In genomic region chr16:66934138-66934838, GRCh38 we compare ENCODE assay signal across 1 cellular context.
TF ChIP-seq lines count a peak whose summit lies in the region.

TSS of gene CIAO2B (minus strand) at chr16:66934402. CDS start at chr16:66934364, 38 bp downstream.

TF ChIP-seq in HepG2, 621 proteins besides CTCF, POLR2A, EP300 and RAD21 (continued from another document and continues in another):
- TF ChIP-seq AFF4 (CRISPR knock-in tag; IDR thresholded peaks at IDR 0.05) (peak; percentile 83; the same call in 1 of the 2 replicates), HMGXB3 (CRISPR knock-in tag; IDR thresholded peaks at IDR 0.05; ENCODE audit: borderline replicate concordance) (peak; percentile 82; the same call in 1 of the 2 replicates), SCMH1 (CRISPR knock-in tag; IDR thresholded peaks at IDR 0.05; ENCODE audit: borderline replicate concordance) (no peak), EHMT2 (IDR thresholded peaks at IDR 0.05; ENCODE audit: borderline replicate concordance, low read depth, low read length) (no peak), POLR2G (IDR thresholded peaks at IDR 0.05; ENCODE audit: low read depth, low read length) (peak; percentile 97), ZNF562 (CRISPR knock-in tag; IDR thresholded peaks at IDR 0.05; ENCODE audit: borderline replicate concordance) (no peak), SALL1 (CRISPR knock-in tag; IDR thresholded peaks at IDR 0.05) (peak; percentile 93), ZBTB37 (CRISPR knock-in tag; IDR thresholded peaks at IDR 0.05) (no peak), FOXP4 (CRISPR knock-in tag; IDR thresholded peaks at IDR 0.05) (peak; percentile 66), ZNF513 (CRISPR knock-in tag; conservative IDR thresholded peaks at IDR 0.05) (no peak), KLF11 (CRISPR knock-in tag; IDR thresholded peaks at IDR 0.05) (no peak), PHF20 (CRISPR knock-in tag; IDR thresholded peaks at IDR 0.05) (peak; percentile 97), ZNF468 (CRISPR knock-in tag; IDR thresholded peaks at IDR 0.05) (no peak), ZSCAN20 (CRISPR knock-in tag; IDR thresholded peaks at IDR 0.05; ENCODE audit: borderline replicate concordance) (peak; percentile 72; the same call in 1 of the 2 replicates), ZNF282 (IDR thresholded peaks at IDR 0.05; ENCODE audit: partially characterized antibody) (no peak), USF2 (IDR thresholded peaks at IDR 0.05; ENCODE audit: low read depth, low read length) (no peak), USF2 (CRISPR knock-in tag; IDR thresholded peaks at IDR 0.05; ENCODE audit: borderline replicate concordance) (no peak), MXD4 (CRISPR knock-in tag; IDR thresholded peaks at IDR 0.05) (peak; percentile 93), ZNF44 (CRISPR knock-in tag; IDR thresholded peaks at IDR 0.05) (no peak), KIAA2018 (CRISPR knock-in tag; IDR thresholded peaks at IDR 0.05; ENCODE audit: borderline replicate concordance) (no peak), ZSCAN12 (CRISPR knock-in tag; IDR thresholded peaks at IDR 0.05) (peak; percentile 81; the same call in 1 of the 2 replicates), POLR2AphosphoS5 (IDR thresholded peaks at IDR 0.05; ENCODE audit: low read depth, low read length) (peak; percentile 88), MAFK (conservative IDR thresholded peaks at IDR 0.05 in 1 of 2, IDR thresholded peaks at IDR 0.05 in 1 of 2; ENCODE audit: low read length in 2 of 2) (no peak), STAT5B (CRISPR knock-in tag; IDR thresholded peaks at IDR 0.05) (no peak), ZNF709 (CRISPR knock-in tag; IDR thresholded peaks at IDR 0.05) (peak; percentile 96), BHLHE40 (IDR thresholded peaks at IDR 0.05; ENCODE audit: low read length) (peak; percentile 37; the same call in 1 of the 2 replicates), CCAR2 (optimal IDR thresholded peaks at IDR 0.05; ENCODE audit: low read depth, low read length) (no peak), SMAD3 (CRISPR knock-in tag; IDR thresholded peaks at IDR 0.05) (peak; percentile 96), ZNF136 (CRISPR knock-in tag; IDR thresholded peaks at IDR 0.05; ENCODE audit: low read depth) (peak; percentile 47; the same call in 1 of the 2 replicates)
